Comparison of ENCODE assay signal across 22 cellular contexts in genomic region chr3:174159629-174160028, GRCh38.
DNase-seq lines count a peak whose midpoint lies in the region; ATAC-seq, FAIRE-seq and TF ChIP-seq lines count a peak whose summit lies in the region.
"Had no signal": no experiment of that assay in that cellular context is flagged by ENCODE, and none has a peak within 500 bp of the region (broad histone marks: within the 10 kb centered on the region; RNA-seq: fewer than 3 reads in every experiment).

No MANE protein-coding gene starts in this region.

- peaks cover 26% of the 10 kb centered on the region for H3K9me3 Mint-ChIP-seq in WTC11
- H3K9me3 Mint-ChIP-seq in activated CD8-positive, alpha-beta T cell treated with anti-CD3 and anti-CD28 coated beads for 36 hours, result peaks cover 10% of the 10 kb centered on the region

- H3K4me3 ChIP-seq in mucosa of descending colon, result no peak overlapping the region
- H3K4me3 ChIP-seq: BLaER1 treated with 17β-estradiol and CSF1 and Interleukin-3, amounts not matched to agents 10 nM and 100 nM; HAP-1 had no signal

- CTCF ChIA-PET in WTC11 (lab: Charles Lee), result no interaction called here
- CTCF ChIA-PET in activated CD8-positive, alpha-beta T cell treated with anti-CD3 and anti-CD28 coated beads for 36 hours (lab: Charles Lee), result no interaction called here

- no peaks in the 10 kb centered on the region for H3K36me3 ChIP-seq in mucosa of descending colon (ENCODE audit: low read depth)
- H3K36me3 ChIP-seq: BLaER1 treated with 17β-estradiol and CSF1 and Interleukin-3, amounts not matched to agents 10 nM and 100 nM; HAP-1 had no signal

- no peaks in the 10 kb centered on the region; the same call in 1 of the 2 replicates for H3K27me3 Mint-ChIP-seq in WTC11 (ENCODE audit: low read depth)
- H3K27me3 Mint-ChIP-seq in activated CD8-positive, alpha-beta T cell treated with anti-CD3 and anti-CD28 coated beads for 36 hours, result no peaks in the 10 kb centered on the region
- H3K27me3 Mint-ChIP-seq: CD4-positive, alpha-beta T cell; IgD-negative memory B cell had no signal

- TF ChIP-seq CTCF in WTC11 (IDR thresholded peaks at IDR 0.05) (no peak), mucosa of descending colon (IDR thresholded peaks at IDR 0.05) (no peak)
- TF ChIP-seq CTCF in activated CD8-positive, alpha-beta T cell treated with anti-CD3 and anti-CD28 coated beads for 36 hours (IDR thresholded peaks at IDR 0.05), result no peak

- intact Hi-C loops in activated CD8-positive, alpha-beta T cell treated with anti-CD3 and anti-CD28 coated beads for 36 hours (cut with micrococcal nuclease), result no loop called here
- intact Hi-C loops in mucosa of descending colon (cut with DNase I, micrococcal nuclease), result no loop called here

- ATAC-seq in WTC11 (peak; percentile 60), mucosa of descending colon (no peak), GM19397 (IDR thresholded peaks at IDR 0.05; ENCODE audit: unreplicated experiment) (no peak)
- ATAC-seq in activated CD8-positive, alpha-beta T cell treated with anti-CD3 and anti-CD28 coated beads for 36 hours, result no peak

- H3K9me3 ChIP-seq in mucosa of descending colon, result peaks cover 4% of the 10 kb centered on the region

- peaks cover 20% of the 10 kb centered on the region for H3K4me1 Mint-ChIP-seq in WTC11
- no peaks in the 10 kb centered on the region for H3K4me1 Mint-ChIP-seq in activated CD8-positive, alpha-beta T cell treated with anti-CD3 and anti-CD28 coated beads for 36 hours (ENCODE audit: low read depth)
- H3K4me1 Mint-ChIP-seq: IgD-negative memory B cell had no signal

- H3K27ac Mint-ChIP-seq in WTC11, result no peak overlapping the region
- H3K27ac Mint-ChIP-seq in activated CD8-positive, alpha-beta T cell treated with anti-CD3 and anti-CD28 coated beads for 36 hours, result no peak overlapping the region
- H3K27ac Mint-ChIP-seq: CD4-positive, alpha-beta T cell; IgD-negative memory B cell had no signal

- POLR2A ChIA-PET in WTC11 (lab: Charles Lee), result no interaction called here
- POLR2A ChIA-PET in activated CD8-positive, alpha-beta T cell treated with anti-CD3 and anti-CD28 coated beads for 36 hours (lab: Charles Lee), result no interaction called here

- H3K4me1 ChIP-seq in mucosa of descending colon (ENCODE audit: low read depth), result no peaks in the 10 kb centered on the region
- H3K4me1 ChIP-seq: BLaER1 treated with 17β-estradiol and CSF1 and Interleukin-3, amounts not matched to agents 10 nM and 100 nM had no signal

- peak; percentile 77 for FAIRE-seq in H54 (lab: Jason Lieb, UNC)
- FAIRE-seq: D721Med, GM12892, GM19239, RCC 7860 had no signal

- H3K4me3 Mint-ChIP-seq in WTC11, result no peak overlapping the region
- H3K4me3 Mint-ChIP-seq in activated CD8-positive, alpha-beta T cell treated with anti-CD3 and anti-CD28 coated beads for 36 hours, result no peak overlapping the region
- H3K4me3 Mint-ChIP-seq: CD4-positive, alpha-beta T cell; IgD-negative memory B cell had no signal

- DNase-seq in ELF-1 (ENCODE audit: low read depth, low spot score) (peak; percentile 2), H54 (ENCODE audit: insufficient read length, low spot score) (no peak), WTC11 (ENCODE audit: low spot score) (no peak), left kidney (ENCODE audit: low read depth, low spot score) (peak; percentile 16), mucosa of descending colon (no peak)
- no peak for DNase-seq in activated CD8-positive, alpha-beta T cell treated with anti-CD3 and anti-CD28 coated beads for 36 hours
- DNase-seq: AML-193; CD4-positive, alpha-beta T cell; GDM1; MM.1S; NCI-H2029; NCI-H345; NCI-H510A treated with DMSO at 0.1 percent for 48 hours; NCI-H774 had no signal

- no peak for TF ChIP-seq POLR2A in H54 (IDR thresholded peaks at IDR 0.05; ENCODE audit: low read depth, low read length)

- peaks cover 21% of the 10 kb centered on the region for H3K36me3 Mint-ChIP-seq in WTC11
- no peaks in the 10 kb centered on the region for H3K36me3 Mint-ChIP-seq in activated CD8-positive, alpha-beta T cell treated with anti-CD3 and anti-CD28 coated beads for 36 hours (ENCODE audit: low read depth)
- H3K36me3 Mint-ChIP-seq: IgD-negative memory B cell had no signal

TF ChIP-seq in WTC11, 78 proteins besides CTCF, POLR2A, EP300 and RAD21:
- TF ChIP-seq ZNF317 (CRISPR knock-in tag; IDR thresholded peaks at IDR 0.05; ENCODE audit: borderline replicate concordance, low read depth) (no peak), USF2 (CRISPR knock-in tag; IDR thresholded peaks at IDR 0.05) (no peak), ZNF219 (CRISPR knock-in tag; IDR thresholded peaks at IDR 0.05; ENCODE audit: borderline replicate concordance) (no peak), RELA (CRISPR knock-in tag; IDR thresholded peaks at IDR 0.05; ENCODE audit: borderline replicate concordance) (no peak), FOXJ3 (CRISPR knock-in tag; IDR thresholded peaks at IDR 0.05; ENCODE audit: borderline replicate concordance) (no peak), ZNF263 (CRISPR knock-in tag; IDR thresholded peaks at IDR 0.05; ENCODE audit: low read depth) (no peak), NFYB (CRISPR knock-in tag; conservative IDR thresholded peaks at IDR 0.05; ENCODE audit: low read depth) (no peak), ATF2 (CRISPR knock-in tag; IDR thresholded peaks at IDR 0.05; ENCODE audit: borderline replicate concordance, low read depth) (no peak), TCF7 (CRISPR knock-in tag; IDR thresholded peaks at IDR 0.05; ENCODE audit: low read depth) (no peak), HMGA2 (CRISPR knock-in tag; IDR thresholded peaks at IDR 0.05) (no peak), STAT6 (CRISPR knock-in tag; conservative IDR thresholded peaks at IDR 0.05; ENCODE audit: low read depth) (no peak), MAX (CRISPR knock-in tag; IDR thresholded peaks at IDR 0.05) (no peak)

Comparison
In these comparisons a context has a peak if more than half of its experiments do, and no peak if none do; other contexts are left out.
1. DNase-seq: peak in ELF-1 (single experiment) and left kidney (single experiment); none in H54 (single experiment), WTC11 (single experiment), activated CD8-positive, alpha-beta T cell treated with anti-CD3 and anti-CD28 coated beads for 36 hours (single experiment) and mucosa of descending colon (0 of 3).